ENCODE assay signal across 8 cellular contexts in the genomic region with DNA sequence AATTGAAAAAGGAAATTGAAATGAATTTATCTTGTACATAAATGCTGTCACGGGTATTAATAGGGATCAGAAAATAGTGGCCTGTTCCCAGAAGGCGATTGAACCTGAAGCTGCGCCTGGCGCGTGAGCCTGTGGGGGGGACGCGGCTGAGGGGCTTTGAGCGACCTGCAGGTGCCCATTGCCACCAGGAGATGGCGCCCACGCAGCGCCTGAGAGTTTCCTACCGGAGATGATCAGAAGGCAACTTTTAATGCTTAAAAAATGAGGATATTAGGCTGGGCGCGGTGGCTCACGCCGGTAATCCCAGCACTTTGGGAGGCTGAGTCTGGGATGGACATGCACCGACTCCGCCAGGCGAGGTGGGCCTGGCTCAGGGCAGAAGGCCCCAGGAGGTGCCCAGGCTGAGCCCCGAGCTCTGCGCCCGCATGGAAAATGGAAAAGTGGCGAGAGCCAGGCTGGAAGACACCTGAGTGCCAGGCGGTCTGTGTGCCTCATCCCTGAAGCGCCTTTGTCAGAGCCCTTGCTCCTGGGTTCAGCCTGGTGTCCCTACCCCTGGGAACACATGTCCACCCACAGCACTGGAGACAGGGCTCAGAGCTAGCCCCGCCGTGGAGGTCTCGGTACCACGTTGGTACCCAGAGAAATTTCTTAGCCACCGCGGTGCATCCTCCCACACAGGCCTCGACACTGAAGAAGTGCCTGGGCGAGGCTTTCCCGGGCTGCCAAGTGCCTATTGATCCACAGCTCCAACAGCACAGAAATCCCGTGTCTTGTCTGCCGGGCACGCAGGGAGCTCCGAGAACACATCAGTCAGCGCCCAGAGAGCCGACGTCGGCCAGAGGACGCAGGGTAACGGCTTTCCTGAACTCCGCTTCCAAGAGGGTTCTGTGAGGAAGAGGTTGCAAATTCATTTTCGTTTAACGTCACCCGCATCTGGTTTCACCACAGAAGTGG.
DNase-seq lines count a peak whose midpoint lies in the region; ATAC-seq and TF ChIP-seq lines count a peak whose summit lies in the region.

No MANE protein-coding gene starts in this region.

- H3K4me1 Mint-ChIP-seq in activated naive CD8-positive, alpha-beta T cell treated with anti-CD3 and anti-CD28 coated beads for 36 hours: peaks cover 2% of the 10 kb centered on the region

- H3K4me3 ChIP-seq in SJSA1: no peak overlapping the region
- H3K4me3 ChIP-seq in cardiac muscle cell: no peak overlapping the region

- ATAC-seq in HG03175 (IDR thresholded peaks at IDR 0.05; ENCODE audit: unreplicated experiment) (peak; percentile 58), GM21360 (IDR thresholded peaks at IDR 0.05; ENCODE audit: unreplicated experiment) (no peak)

- no peak overlapping the region for H3K4me3 Mint-ChIP-seq in activated naive CD8-positive, alpha-beta T cell treated with anti-CD3 and anti-CD28 coated beads for 36 hours

- no peaks in the 10 kb centered on the region for H3K9me3 Mint-ChIP-seq in activated naive CD8-positive, alpha-beta T cell treated with anti-CD3 and anti-CD28 coated beads for 36 hours

- H3K36me3 Mint-ChIP-seq in activated naive CD8-positive, alpha-beta T cell treated with anti-CD3 and anti-CD28 coated beads for 36 hours: no peaks in the 10 kb centered on the region

- TF ChIP-seq CTCF in cardiac muscle cell (IDR thresholded peaks at IDR 0.05; ENCODE audit: low read depth, low read length): peak; percentile 97

- DNase-seq in CMK (ENCODE audit: low read depth): peak; percentile 35
- peak; percentile 63 to 74 for DNase-seq in SJSA1 (ENCODE audit: low read depth in 1 of 2, low spot score in 2 of 2)
- DNase-seq in activated naive CD8-positive, alpha-beta T cell treated with anti-CD3 and anti-CD28 coated beads for 36 hours: peak; percentile 64
- peak; percentile 69 to 78 for DNase-seq in cardiac muscle cell (ENCODE audit: low read depth in 1 of 2, low spot score in 1 of 2)
- DNase-seq in renal cortical epithelial cell (ENCODE audit: low read depth): peak; percentile 22
- no peak for DNase-seq in NCI-H146 treated with DMSO at 0.1 percent for 48 hours (lab: John Stamatoyannopoulos, UW; ENCODE audit: unreplicated experiment)

- H3K4me1 ChIP-seq in SJSA1 (replicated peaks) (peaks cover 8% of the 10 kb centered on the region), cardiac muscle cell (ENCODE audit: low read depth) (no peaks in the 10 kb centered on the region)

- H3K36me3 ChIP-seq in SJSA1 (peaks cover 20% of the 10 kb centered on the region), cardiac muscle cell (peaks cover 5% of the 10 kb centered on the region)

- H3K9me3 ChIP-seq in SJSA1 (replicated peaks) (no peaks in the 10 kb centered on the region), cardiac muscle cell (ENCODE audit: low read depth) (no peaks in the 10 kb centered on the region)

- H3K27me3 ChIP-seq in SJSA1 (replicated peaks): no peaks in the 10 kb centered on the region
- H3K27me3 ChIP-seq in cardiac muscle cell: no peaks in the 10 kb centered on the region

- H3K27ac ChIP-seq in SJSA1: no peak overlapping the region
- no peak overlapping the region for H3K27ac ChIP-seq in cardiac muscle cell

- H3K27ac Mint-ChIP-seq in activated naive CD8-positive, alpha-beta T cell treated with anti-CD3 and anti-CD28 coated beads for 36 hours: no peak overlapping the region

- H3K27me3 Mint-ChIP-seq in activated naive CD8-positive, alpha-beta T cell treated with anti-CD3 and anti-CD28 coated beads for 36 hours: no peaks in the 10 kb centered on the region
